Comparison of ENCODE assay signal across 22 cellular contexts in the genomic region with DNA sequence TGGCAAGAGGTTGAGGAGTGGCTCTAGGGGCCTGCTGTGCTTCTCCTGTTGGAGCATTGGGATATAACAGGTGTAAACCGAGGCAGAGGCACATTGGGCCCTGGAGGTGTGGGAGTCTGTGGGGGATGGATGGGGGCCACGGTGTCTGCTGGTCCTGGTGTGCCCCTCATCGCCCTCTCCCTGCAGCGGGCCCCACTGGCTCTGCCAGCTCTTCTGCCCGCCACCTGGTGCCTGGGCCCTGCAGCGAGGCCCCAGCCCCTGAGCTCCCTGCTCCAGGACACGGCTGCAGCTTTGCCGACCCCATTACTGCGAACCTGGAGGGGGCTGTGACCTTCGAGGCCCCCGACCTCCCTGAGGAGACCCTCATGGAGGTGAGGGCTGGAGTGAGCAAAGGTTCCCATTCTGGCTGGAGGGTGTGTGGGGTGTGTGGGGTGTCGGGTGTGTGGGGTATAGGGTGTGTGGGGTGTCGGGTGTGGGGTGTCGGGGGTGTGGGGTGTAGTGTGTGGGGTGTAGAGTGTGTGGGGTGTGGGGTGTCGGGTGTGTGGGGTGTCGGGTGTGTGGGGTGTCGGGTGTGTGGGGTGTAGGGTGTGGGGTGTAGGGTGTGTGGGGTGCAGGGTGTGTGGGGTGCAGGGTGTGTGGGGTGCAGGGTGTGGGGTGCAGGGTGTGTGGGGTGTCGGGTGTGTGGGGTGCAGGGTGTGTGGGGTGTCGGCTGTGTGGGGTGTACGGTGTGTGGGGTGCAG. TPM values are rescaled to one million over a fixed set of nuclear protein-coding genes. Genes with fewer than 3 reads are reported as not detected.
DNase-seq lines count a peak whose midpoint lies in the region; ATAC-seq lines count a peak whose summit lies in the region.
"Had no signal": no experiment of that assay in that cellular context is flagged by ENCODE, and none has a peak within 500 bp of the region (broad histone marks: within the 10 kb centered on the region; RNA-seq: fewer than 3 reads in every experiment).

No MANE protein-coding gene starts in this region.

- POLR2A ChIA-PET in naive thymus-derived CD4-positive, alpha-beta T cell (lab: Charles Lee) = no interaction called here

- ATAC-seq in stimulated activated naive CD8-positive, alpha-beta T cell treated with anti-CD3 and anti-CD28 coated beads, Interleukin-15, amount 100 ng/mL, for 72 hours = peak; percentile 92
- no peak for ATAC-seq in stimulated activated naive CD8-positive, alpha-beta T cell treated with anti-CD3 and anti-CD28 coated beads, Interleukin-15, Interleukin-2, amounts not matched to agents 100 U/mL and 50 U/mL, for 24 hours
- ATAC-seq in effector memory CD8-positive, alpha-beta T cell (replicated peaks) = peak; percentile 39
- ATAC-seq in naive thymus-derived CD4-positive, alpha-beta T cell = peak; percentile 26
- ATAC-seq: CD8-positive, alpha-beta T cell had no signal

- no peak overlapping the region for H3K4me3 ChIP-seq in naive thymus-derived CD4-positive, alpha-beta T cell (ENCODE audit: low read length)
- H3K4me3 ChIP-seq: A549, BLaER1, HAP-1, Peyer's patch, SJSA1 had no signal

- H3K36me3 ChIP-seq in naive thymus-derived CD4-positive, alpha-beta T cell (ENCODE audit: control insufficient read depth in 2 of 3, insufficient read depth in 3 of 3, low read length in 3 of 3) = peaks cover 0 to 78% (median 0%) of the 10 kb centered on the region in 3 experiments

- CTCF ChIA-PET in naive thymus-derived CD4-positive, alpha-beta T cell (lab: Charles Lee) = no interaction called here

- no peak overlapping the region for H3K27ac ChIP-seq in naive thymus-derived CD4-positive, alpha-beta T cell (ENCODE audit: low read depth, low read length)
- H3K27ac ChIP-seq: A549, BLaER1, Peyer's patch, SJSA1 had no signal

- no peaks in the 10 kb centered on the region for H3K4me1 Mint-ChIP-seq in stimulated activated naive CD8-positive, alpha-beta T cell treated with anti-CD3 and anti-CD28 coated beads, Interleukin-15, amount 100 ng/mL, for 72 hours
- H3K4me1 Mint-ChIP-seq in effector memory CD8-positive, alpha-beta T cell (ENCODE audit: low read depth in 2 of 2) = no peaks in the 10 kb centered on the region
- H3K4me1 Mint-ChIP-seq in naive thymus-derived CD4-positive, alpha-beta T cell = no peaks in the 10 kb centered on the region

- intact Hi-C loops in naive thymus-derived CD4-positive, alpha-beta T cell (cut with micrococcal nuclease) = no loop called here

- in situ Hi-C loops in G401 (cut with HindIII; ENCODE audit: low sequenced_read_pairs) = no loop called here

- no peaks in the 10 kb centered on the region for H3K27me3 Mint-ChIP-seq in stimulated activated naive CD8-positive, alpha-beta T cell treated with anti-CD3 and anti-CD28 coated beads, Interleukin-15, amount 100 ng/mL, for 72 hours
- H3K27me3 Mint-ChIP-seq in effector memory CD8-positive, alpha-beta T cell = no peaks in the 10 kb centered on the region
- H3K27me3 Mint-ChIP-seq in naive thymus-derived CD4-positive, alpha-beta T cell = no peaks in the 10 kb centered on the region

- no peak overlapping the region for H3K4me3 Mint-ChIP-seq in stimulated activated naive CD8-positive, alpha-beta T cell treated with anti-CD3 and anti-CD28 coated beads, Interleukin-15, amount 100 ng/mL, for 72 hours
- no peak overlapping the region for H3K4me3 Mint-ChIP-seq in effector memory CD8-positive, alpha-beta T cell
- no peak overlapping the region for H3K4me3 Mint-ChIP-seq in naive thymus-derived CD4-positive, alpha-beta T cell
- H3K4me3 Mint-ChIP-seq: CD8-positive, alpha-beta T cell had no signal

- no peak overlapping the region for H3K27ac Mint-ChIP-seq in stimulated activated naive CD8-positive, alpha-beta T cell treated with anti-CD3 and anti-CD28 coated beads, Interleukin-15, amount 100 ng/mL, for 72 hours
- peak overlapping the region in 1 of 2 donors; percentile 60 for H3K27ac Mint-ChIP-seq in effector memory CD8-positive, alpha-beta T cell
- H3K27ac Mint-ChIP-seq in naive thymus-derived CD4-positive, alpha-beta T cell = no peak overlapping the region
- H3K27ac Mint-ChIP-seq: CD8-positive, alpha-beta T cell had no signal

- H3K27me3 ChIP-seq in naive thymus-derived CD4-positive, alpha-beta T cell (ENCODE audit: control insufficient read depth in 2 of 2, insufficient read depth in 2 of 2, low read length in 2 of 2) = no peaks in the 10 kb centered on the region
- H3K27me3 ChIP-seq: BLaER1, Peyer's patch, SJSA1 had no signal

- no peaks in the 10 kb centered on the region for H3K9me3 Mint-ChIP-seq in stimulated activated naive CD8-positive, alpha-beta T cell treated with anti-CD3 and anti-CD28 coated beads, Interleukin-15, amount 100 ng/mL, for 72 hours
- no peaks in the 10 kb centered on the region for H3K9me3 Mint-ChIP-seq in effector memory CD8-positive, alpha-beta T cell
- H3K9me3 Mint-ChIP-seq in naive thymus-derived CD4-positive, alpha-beta T cell = no peaks in the 10 kb centered on the region
- H3K9me3 Mint-ChIP-seq: CD8-positive, alpha-beta T cell had no signal

- H3K9me3 ChIP-seq in naive thymus-derived CD4-positive, alpha-beta T cell (ENCODE audit: control insufficient read depth in 2 of 3, low read length in 3 of 3) = no peaks in the 10 kb centered on the region
- H3K9me3 ChIP-seq: A549, BLaER1, HAP-1, Peyer's patch, SJSA1 had no signal

- DNase-seq in stimulated activated naive CD8-positive, alpha-beta T cell treated with anti-CD3 and anti-CD28 coated beads, Interleukin-15, amount 100 ng/mL, for 72 hours = no peak
- DNase-seq in stimulated activated naive CD8-positive, alpha-beta T cell treated with anti-CD3 and anti-CD28 coated beads, Interleukin-15, Interleukin-2, amounts not matched to agents 100 U/mL and 50 U/mL, for 24 hours = no peak
- no peak for DNase-seq in effector memory CD8-positive, alpha-beta T cell
- no peak for DNase-seq in naive thymus-derived CD4-positive, alpha-beta T cell
- DNase-seq in hepatic stellate cell (ENCODE audit: low spot score) (no peak), G401 (ENCODE audit: low spot score) (no peak), HT-29 (ENCODE audit: low spot score) (no peak)
- DNase-seq: Calu3; EL; KG1; MV-4-11; NCI-H1694 treated with DMSO at 0.1 percent for 48 hours; NCI-H2107; NCI-H510A; NCI-H748 treated with DMSO at 0.1 percent for 48 hours; NK-92 treated with Interleukin-12 subunit alpha and Interleukin-12 subunit beta, amount 100 ng/mL, for 24 hours; Peyer's patch had no signal

- H3K36me3 Mint-ChIP-seq in effector memory CD8-positive, alpha-beta T cell (ENCODE audit: insufficient read depth) = peaks cover 63% of the 10 kb centered on the region
- H3K36me3 Mint-ChIP-seq in naive thymus-derived CD4-positive, alpha-beta T cell = peaks cover 0 to 7% (median 0%) of the 10 kb centered on the region in 5 donors

- H3K4me1 ChIP-seq in naive thymus-derived CD4-positive, alpha-beta T cell (ENCODE audit: control insufficient read depth in 2 of 2, insufficient read depth in 2 of 2, low read length in 2 of 2) = no peaks in the 10 kb centered on the region
- H3K4me1 ChIP-seq: A549, HAP-1, Peyer's patch, SJSA1 had no signal

RNA-seq across cellular contexts. Expression of gene PUS1, which starts 10.6 kb away (rescaled TPM):
- total RNA-seq in naive thymus-derived CD4-positive, alpha-beta T cell = 10 to 100 TPM; 23.4 to 54.9 (median 49.2) TPM
- polyA plus RNA-seq in naive thymus-derived CD4-positive, alpha-beta T cell = 10 to 100 TPM; 15.0 to 37.1 TPM
- total RNA-seq in G401 (2014; rRNA removed; shearing (Covaris generic)) = 44.6 and 61.3 TPM in 2 replicates
- 70.5 and 73.8 TPM in 2 replicates for total RNA-seq in HT-29 (2014; rRNA removed; shearing (Covaris generic))

RNA-seq across cellular contexts. Expression of gene ULK1, which starts 24.1 kb away (rescaled TPM):
- 100 to 1,000 TPM in 1 of 5 experiments, 10 to 100 TPM in 4; 33.9 to 109 (median 43.8) TPM for total RNA-seq in naive thymus-derived CD4-positive, alpha-beta T cell
- 1 to 10 TPM in 1 of 2 donors, under 1 TPM in 1; 0.28 to 1.6 TPM for polyA plus RNA-seq in naive thymus-derived CD4-positive, alpha-beta T cell
- total RNA-seq in G401 (2014; rRNA removed; shearing (Covaris generic)) = 2.3 and 11.1 TPM in 2 replicates
- 4.9 and 9.6 TPM in 2 replicates for total RNA-seq in HT-29 (2014; rRNA removed; shearing (Covaris generic))

RNA-seq across cellular contexts. Expression of gene EP400, which starts 31.3 kb away (rescaled TPM):
- total RNA-seq in naive thymus-derived CD4-positive, alpha-beta T cell = 10 to 100 TPM; 62.2 to 86.8 (median 82.6) TPM
- polyA plus RNA-seq in naive thymus-derived CD4-positive, alpha-beta T cell = 1 to 10 TPM; 2.8 to 6.0 TPM
- 5.2 and 5.5 TPM in 2 replicates for total RNA-seq in G401 (2014; rRNA removed; shearing (Covaris generic))
- 8.3 and 12.2 TPM in 2 replicates for total RNA-seq in HT-29 (2014; rRNA removed; shearing (Covaris generic))
